In genomic region chr3:55416381-55416821, GRCh38 we compare ENCODE assay signal across 10 cellular contexts.
DNase-seq lines count a peak whose midpoint lies in the region; TF ChIP-seq lines count a peak whose summit lies in the region.
"Had no signal": no experiment of that assay in that cellular context is flagged by ENCODE, and none has a peak within 500 bp of the region (broad histone marks: within the 10 kb centered on the region; RNA-seq: fewer than 3 reads in every experiment).

No MANE protein-coding gene starts in this region.

- H3K27ac ChIP-seq in ACC112 (ENCODE audit: low read depth, low read length) = peak overlapping the region; percentile 22; the same call in 1 of the 2 replicates
- H3K27ac ChIP-seq: BLaER1 treated with 17β-estradiol and CSF1 and Interleukin-3, amounts not matched to agents 10 nM and 100 nM had no signal

- in situ Hi-C loops in HAP-1 (cut with MboI; ENCODE audit: low sequenced_read_pairs) = no loop called here

- H3K4me1 Mint-ChIP-seq in activated T-helper 2 cell treated with anti-CD3 and anti-CD28 coated beads, Interferon-gamma antibody, Interleukin-2, Interleukin-4, amounts not matched to agents 10 μg/mL and 5 μg/mL and 100 μg/mL, durations not matched to agents 14 hours and 24 hours and 36 hours (ENCODE audit: low read depth) = no peaks in the 10 kb centered on the region

- no peak overlapping the region for H3K27ac Mint-ChIP-seq in activated T-helper 2 cell treated with anti-CD3 and anti-CD28 coated beads, Interferon-gamma antibody, Interleukin-2, Interleukin-4, amounts not matched to agents 10 μg/mL and 5 μg/mL and 100 μg/mL, durations not matched to agents 14 hours and 24 hours and 36 hours
- H3K27ac Mint-ChIP-seq: activated CD4-positive, alpha-beta memory T cell treated with anti-CD3 and anti-CD28 coated beads for 36 hours had no signal

- H3K27me3 ChIP-seq in ACC112 (ENCODE audit: insufficient read depth, low read length) (no peaks in the 10 kb centered on the region), HAP-1 (ENCODE audit: low read depth) (no peaks in the 10 kb centered on the region)
- H3K27me3 ChIP-seq: BLaER1 treated with 17β-estradiol and CSF1 and Interleukin-3, amounts not matched to agents 10 nM and 100 nM had no signal

- peaks cover 10% of the 10 kb centered on the region for H3K9me3 Mint-ChIP-seq in activated T-helper 2 cell treated with anti-CD3 and anti-CD28 coated beads, Interferon-gamma antibody, Interleukin-2, Interleukin-4, amounts not matched to agents 10 μg/mL and 5 μg/mL and 100 μg/mL, durations not matched to agents 14 hours and 24 hours and 36 hours

- peak; percentile 58 to 93 for DNase-seq in HAP-1 (ENCODE audit: low spot score in 2 of 2)
- DNase-seq in SHP77 (lab: John Stamatoyannopoulos, UW) = peak; percentile 38 to 46
- DNase-seq in fibroblast of villous mesenchyme (ENCODE audit: low read depth) = peak; percentile 65
- no peak for DNase-seq in activated CD8-positive, alpha-beta memory T cell treated with anti-CD3 and anti-CD28 coated beads for 24 hours
- no peak for DNase-seq in activated CD4-positive, alpha-beta T cell treated with anti-CD3 and anti-CD28 coated beads for 4 hours
- DNase-seq in NCI-H128 (lab: John Stamatoyannopoulos, UW; ENCODE audit: unreplicated experiment) = no peak
- DNase-seq in activated T-helper 2 cell treated with anti-CD3 and anti-CD28 coated beads, Interferon-gamma antibody, Interleukin-2, Interleukin-4, amounts not matched to agents 10 μg/mL and 5 μg/mL and 100 μg/mL, durations not matched to agents 14 hours and 24 hours and 36 hours (ENCODE audit: low spot score) = no peak
- DNase-seq: activated CD4-positive, alpha-beta memory T cell treated with anti-CD3 and anti-CD28 coated beads for 36 hours had no signal

- H2AFZ ChIP-seq in ACC112 (ENCODE audit: low read length, unreplicated experiment) = no peak overlapping the region

- H3K27me3 Mint-ChIP-seq in activated T-helper 2 cell treated with anti-CD3 and anti-CD28 coated beads, Interferon-gamma antibody, Interleukin-2, Interleukin-4, amounts not matched to agents 10 μg/mL and 5 μg/mL and 100 μg/mL, durations not matched to agents 14 hours and 24 hours and 36 hours (ENCODE audit: low read depth) = no peaks in the 10 kb centered on the region
- H3K27me3 Mint-ChIP-seq: activated CD4-positive, alpha-beta memory T cell treated with anti-CD3 and anti-CD28 coated beads for 36 hours had no signal

- no peaks in the 10 kb centered on the region for H3K36me3 ChIP-seq in ACC112 (ENCODE audit: insufficient read depth, low read length)
- H3K36me3 ChIP-seq in HAP-1 (replicated peaks) = no peaks in the 10 kb centered on the region
- H3K36me3 ChIP-seq: BLaER1 treated with 17β-estradiol and CSF1 and Interleukin-3, amounts not matched to agents 10 nM and 100 nM had no signal

- H3K4me3 Mint-ChIP-seq in activated T-helper 2 cell treated with anti-CD3 and anti-CD28 coated beads, Interferon-gamma antibody, Interleukin-2, Interleukin-4, amounts not matched to agents 10 μg/mL and 5 μg/mL and 100 μg/mL, durations not matched to agents 14 hours and 24 hours and 36 hours (ENCODE audit: low read depth) = no peak overlapping the region
- H3K4me3 Mint-ChIP-seq: activated CD4-positive, alpha-beta memory T cell treated with anti-CD3 and anti-CD28 coated beads for 36 hours had no signal

- H3K9me3 ChIP-seq in HAP-1 = peaks cover 6% of the 10 kb centered on the region; the same call in 1 of the 2 replicates

- intact Hi-C loops in activated T-helper 2 cell treated with anti-CD3 and anti-CD28 coated beads, Interferon-gamma antibody, Interleukin-2, Interleukin-4, amounts not matched to agents 10 μg/mL and 5 μg/mL and 100 μg/mL, durations not matched to agents 14 hours and 24 hours and 36 hours (cut with micrococcal nuclease) = no loop called here

- no peak for TF ChIP-seq CTCF in fibroblast of villous mesenchyme (IDR thresholded peaks at IDR 0.05; ENCODE audit: insufficient read depth, low read depth, low read length)

- H3K4me1 ChIP-seq in ACC112 (ENCODE audit: control insufficient read depth, insufficient read depth, low read length, unreplicated experiment) (peaks cover 9% of the 10 kb centered on the region), HAP-1 (peaks cover 11% of the 10 kb centered on the region)
- H3K4me1 ChIP-seq: BLaER1 treated with 17β-estradiol and CSF1 and Interleukin-3, amounts not matched to agents 10 nM and 100 nM had no signal

- H3K4me3 ChIP-seq in ACC112 (ENCODE audit: low read depth, low read length) (no peak overlapping the region), HAP-1 (no peak overlapping the region), fibroblast of villous mesenchyme (ENCODE audit: low read depth, low read length) (no peak overlapping the region)
- H3K4me3 ChIP-seq: BLaER1 treated with 17β-estradiol and CSF1 and Interleukin-3, amounts not matched to agents 10 nM and 100 nM had no signal

- H3K36me3 Mint-ChIP-seq in activated T-helper 2 cell treated with anti-CD3 and anti-CD28 coated beads, Interferon-gamma antibody, Interleukin-2, Interleukin-4, amounts not matched to agents 10 μg/mL and 5 μg/mL and 100 μg/mL, durations not matched to agents 14 hours and 24 hours and 36 hours (ENCODE audit: low read depth) = no peaks in the 10 kb centered on the region
- H3K36me3 Mint-ChIP-seq: activated CD4-positive, alpha-beta memory T cell treated with anti-CD3 and anti-CD28 coated beads for 36 hours had no signal

- H3K79me2 ChIP-seq in ACC112 (ENCODE audit: control insufficient read depth, insufficient read depth, low read length, unreplicated experiment) = no peaks in the 10 kb centered on the region

Comparison
In these comparisons a context has a peak if more than half of its experiments do, and no peak if none do; other contexts are left out.
1. DNase-seq: peak in HAP-1 (2 of 2), SHP77 (2 of 2) and fibroblast of villous mesenchyme (single experiment); none in activated CD8-positive, alpha-beta memory T cell treated with anti-CD3 and anti-CD28 coated beads for 24 hours (single experiment), activated CD4-positive, alpha-beta T cell treated with anti-CD3 and anti-CD28 coated beads for 4 hours (0 of 2), NCI-H128 (single experiment) and activated T-helper 2 cell treated with anti-CD3 and anti-CD28 coated beads, Interferon-gamma antibody, Interleukin-2, Interleukin-4, amounts not matched to agents 10 μg/mL and 5 μg/mL and 100 μg/mL, durations not matched to agents 14 hours and 24 hours and 36 hours (single experiment).